In genomic region chr14:76870146-76870545, GRCh38 we compare ENCODE assay signal across 14 cellular contexts. TPM values are rescaled to one million over a fixed set of nuclear protein-coding genes. Genes with fewer than 3 reads are reported as not detected.
DNase-seq lines count a peak whose midpoint lies in the region; ATAC-seq and TF ChIP-seq lines count a peak whose summit lies in the region.
"Had no signal": no experiment of that assay in that cellular context is flagged by ENCODE, and none has a peak within 500 bp of the region (broad histone marks: within the 10 kb centered on the region; RNA-seq: fewer than 3 reads in every experiment).

No MANE protein-coding gene starts in this region.

- no peaks in the 10 kb centered on the region for H3K36me3 ChIP-seq in BJ (ENCODE audit: control insufficient read depth, insufficient read depth, low read length)
- no peaks in the 10 kb centered on the region for H3K36me3 ChIP-seq in mucosa of descending colon (ENCODE audit: low read depth)

- no peak overlapping the region for H3K27ac Mint-ChIP-seq in activated naive CD4-positive, alpha-beta T cell treated with anti-CD3 and anti-CD28 coated beads, Interleukin-2, amount 50 U/mL, for 72 hours
- H3K27ac Mint-ChIP-seq: activated naive CD8-positive, alpha-beta T cell; stimulated activated memory B cell treated with anti-CD40 and anti-IgM and Interleukin-4, amounts not matched to agents 10 μg/mL and 1 μg/mL and 100 μg/mL, for 72 hours had no signal

- H3K27me3 ChIP-seq in BJ (ENCODE audit: control insufficient read depth, insufficient read depth, low read length) (peaks cover 7% of the 10 kb centered on the region), foreskin keratinocyte (peaks cover 20% of the 10 kb centered on the region)

- TF ChIP-seq CTCF in BJ (IDR thresholded peaks at IDR 0.05; ENCODE audit: insufficient read depth, low read depth, low read length) (peak; percentile 32), GM12874 (IDR thresholded peaks at IDR 0.05; ENCODE audit: insufficient read depth, low read depth, low read length) (peak; percentile 32; the same call in 1 of the 2 replicates), foreskin keratinocyte (conservative IDR thresholded peaks at IDR 0.05) (peak; percentile 43), mucosa of descending colon (IDR thresholded peaks at IDR 0.05) (no peak)

- H3K9me3 ChIP-seq in mucosa of descending colon = no peaks in the 10 kb centered on the region

- DNase-seq in BJ (ENCODE audit: low read depth) = no peak
- DNase-seq in RPMI7951 (ENCODE audit: low read depth) = peak; percentile 28
- DNase-seq in foreskin keratinocyte = no peak
- DNase-seq in mucosa of descending colon = no peak
- no peak for DNase-seq in amygdala (lab: John Stamatoyannopoulos, UW)
- DNase-seq in activated naive CD4-positive, alpha-beta T cell treated with anti-CD3 and anti-CD28 coated beads, Interleukin-2, amount 50 U/mL, for 72 hours (ENCODE audit: low spot score in 2 of 2) = no peak
- DNase-seq: NCI-H226 had no signal

- intact Hi-C loops in mucosa of descending colon (cut with DNase I, micrococcal nuclease) = loop anchor here in 1 of 2 donors (5.0 kb wide), 1 partner anchor 197 kb away; no protein-coding TSS in a partner anchor

- H3K36me3 Mint-ChIP-seq in activated naive CD4-positive, alpha-beta T cell treated with anti-CD3 and anti-CD28 coated beads, Interleukin-2, amount 50 U/mL, for 72 hours = no peaks in the 10 kb centered on the region
- H3K36me3 Mint-ChIP-seq: activated naive CD8-positive, alpha-beta T cell; stimulated activated memory B cell treated with anti-CD40 and anti-IgM and Interleukin-4, amounts not matched to agents 10 μg/mL and 1 μg/mL and 100 μg/mL, for 72 hours had no signal

- H3K4me3 ChIP-seq in BJ (ENCODE audit: low read depth, low read length) (no peak overlapping the region), mucosa of descending colon (no peak overlapping the region)
- H3K4me3 ChIP-seq: skin epidermis had no signal

- CTCF ChIA-PET in BJ (lab: Yijun Ruan, JAX) = interaction anchor here (0.6 to 12.2 kb wide), 5 partner anchors 8 to 220 kb away, joined by 3 to 396 read pairs (median 3); partner anchors contain the start of gene CIPC

- no peaks in the 10 kb centered on the region for H3K9me3 Mint-ChIP-seq in activated naive CD4-positive, alpha-beta T cell treated with anti-CD3 and anti-CD28 coated beads, Interleukin-2, amount 50 U/mL, for 72 hours
- H3K9me3 Mint-ChIP-seq: stimulated activated memory B cell treated with anti-CD40 and anti-IgM and Interleukin-4, amounts not matched to agents 10 μg/mL and 1 μg/mL and 100 μg/mL, for 72 hours had no signal

- ATAC-seq in foreskin keratinocyte = no peak
- no peak for ATAC-seq in mucosa of descending colon
- ATAC-seq in HG02623 (IDR thresholded peaks at IDR 0.05; ENCODE audit: unreplicated experiment) = no peak
- no peak for ATAC-seq in activated naive CD4-positive, alpha-beta T cell treated with anti-CD3 and anti-CD28 coated beads, Interleukin-2, amount 50 U/mL, for 72 hours
- ATAC-seq: stimulated activated memory B cell treated with anti-CD40 and anti-IgM and Interleukin-4, amounts not matched to agents 10 μg/mL and 1 μg/mL and 100 μg/mL, for 72 hours had no signal

- H3K4me1 ChIP-seq in foreskin keratinocyte (no peaks in the 10 kb centered on the region), mucosa of descending colon (ENCODE audit: low read depth) (no peaks in the 10 kb centered on the region)

- POLR2A ChIA-PET in BJ (lab: Charles Lee) = no interaction called here

- H3K27ac ChIP-seq in foreskin keratinocyte = no peak overlapping the region
- H3K27ac ChIP-seq: skin epidermis had no signal

RNA-seq across cellular contexts. Expression of gene LRRC74A, which starts 43.9 kb away (rescaled TPM):
- polyA plus RNA-seq in BJ (2011; rRNA removed) = not detected in 2 replicates
- polyA minus RNA-seq in BJ (2011; rRNA and poly(A)+ RNA removed) = not detected in 2 replicates
- not detected in 2 replicates for total RNA-seq in RPMI7951 (2014; rRNA removed; shearing (Covaris generic))
- not detected in 2 replicates for total RNA-seq in foreskin keratinocyte
- polyA plus RNA-seq in foreskin keratinocyte = not detected in 2 replicates
- total RNA-seq in mucosa of descending colon = not detected
- not detected for total RNA-seq in activated naive CD4-positive, alpha-beta T cell treated with anti-CD3 and anti-CD28 coated beads, Interleukin-2, amount 50 U/mL, for 72 hours
- total RNA-seq: epithelial cell of proximal tubule, liver had no signal
- polyA plus RNA-seq: liver had no signal

RNA-seq across cellular contexts. Expression of gene ANGEL1, which starts 57.5 kb away (rescaled TPM):
- polyA plus RNA-seq in BJ (2011; rRNA removed) (14.0 and 16.8 TPM in 2 replicates), foreskin keratinocyte (3.5 and 5.1 TPM in 2 replicates)
- polyA minus RNA-seq in BJ (2011; rRNA and poly(A)+ RNA removed) = 15.7 and 16.9 TPM in 2 replicates
- total RNA-seq in RPMI7951 (2014; rRNA removed; shearing (Covaris generic)) = 6.6 and 9.5 TPM in 2 replicates
- total RNA-seq in foreskin keratinocyte (9.5 and 10.1 TPM in 2 replicates), mucosa of descending colon (10 to 100 TPM; 12.6 to 17.1 (median 13.5) TPM)
- 10 to 100 TPM; 14.6 to 15.4 TPM for total RNA-seq in activated naive CD4-positive, alpha-beta T cell treated with anti-CD3 and anti-CD28 coated beads, Interleukin-2, amount 50 U/mL, for 72 hours
